ENCODE assay signal across 1 cellular context in the genomic region with DNA sequence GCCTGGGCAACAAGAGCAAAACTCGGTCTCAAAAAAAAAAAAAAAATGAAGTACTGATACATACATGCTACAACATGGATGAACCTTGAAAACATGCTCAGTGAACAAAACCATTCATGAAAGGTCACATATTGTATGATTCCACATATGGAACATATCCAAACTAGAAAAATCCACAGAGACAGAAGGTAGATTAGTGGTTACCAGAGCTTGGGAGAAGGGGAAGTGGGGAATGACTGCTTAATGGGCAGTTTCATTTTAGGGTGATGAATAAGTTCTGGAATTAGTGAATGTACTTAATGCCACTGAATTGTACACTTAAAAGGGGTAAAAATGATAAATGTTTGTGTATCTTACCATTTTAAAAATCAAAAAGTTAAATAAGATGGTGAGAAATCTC.
TF ChIP-seq lines count a peak whose summit lies in the region.

No MANE protein-coding gene starts in this region.

TF ChIP-seq in GM12878, 131 proteins besides CTCF, POLR2A, EP300 and RAD21:
- TF ChIP-seq ZBED1 (IDR thresholded peaks at IDR 0.05; ENCODE audit: borderline replicate concordance) (no peak), IRF4 (IDR thresholded peaks at IDR 0.05; ENCODE audit: low read depth, low read length) (no peak), CEBPB (IDR thresholded peaks at IDR 0.05; ENCODE audit: borderline replicate concordance in 1 of 2, low read depth in 2 of 2, low read length in 2 of 2) (no peak), MTA2 (IDR thresholded peaks at IDR 0.05; ENCODE audit: low read depth) (no peak), IKZF2 (IDR thresholded peaks at IDR 0.05) (peak; percentile 48 to 55; a peak in 2 of 4 replicates), SPI1 (IDR thresholded peaks at IDR 0.05; ENCODE audit: borderline replicate concordance, insufficient read depth, low read depth, low read length) (peak; percentile 67), CBFB (IDR thresholded peaks at IDR 0.05; ENCODE audit: low read depth) (no peak), RBBP5 (conservative IDR thresholded peaks at IDR 0.05) (no peak), RELA (IDR thresholded peaks at IDR 0.05; ENCODE audit: borderline replicate concordance, partially characterized antibody) (no peak), WRNIP1 (IDR thresholded peaks at IDR 0.05; ENCODE audit: borderline replicate concordance, low read depth, low read length) (no peak), SIX5 (IDR thresholded peaks at IDR 0.05; ENCODE audit: low read depth, low read length, severe bottlenecking) (no peak), ZNF24 (IDR thresholded peaks at IDR 0.05) (peak; percentile 90), LARP7 (IDR thresholded peaks at IDR 0.05) (no peak), TCF3 (IDR thresholded peaks at IDR 0.05; ENCODE audit: borderline replicate concordance, insufficient read depth, low read depth, low read length) (no peak), ZZZ3 (IDR thresholded peaks at IDR 0.05; ENCODE audit: control insufficient read depth, insufficient read length, low read depth) (no peak), ZNF622 (IDR thresholded peaks at IDR 0.05) (no peak), STAT1 (conservative IDR thresholded peaks at IDR 0.05) (no peak), TCF12 (IDR thresholded peaks at IDR 0.05; ENCODE audit: low read depth, low read length) (no peak), MYC (IDR thresholded peaks at IDR 0.05; ENCODE audit: insufficient read depth, insufficient read length, insufficient replicate concordance, low read length, severe bottlenecking) (no peak), RUNX3 (IDR thresholded peaks at IDR 0.05; ENCODE audit: low read length) (peak; percentile 45; the same call in 1 of the 2 replicates), RB1 (IDR thresholded peaks at IDR 0.05; ENCODE audit: borderline replicate concordance) (no peak), PAX8 (IDR thresholded peaks at IDR 0.05) (no peak), GABPA (IDR thresholded peaks at IDR 0.05; ENCODE audit: low read depth) (no peak), ZNF217 (IDR thresholded peaks at IDR 0.05) (peak; percentile 21; the same call in 1 of the 2 replicates), MEF2B (IDR thresholded peaks at IDR 0.05; ENCODE audit: partially characterized antibody, poor library complexity, severe bottlenecking) (no peak), SREBF1 (IDR thresholded peaks at IDR 0.05; ENCODE audit: low read length) (no peak), IKZF1 (conservative IDR thresholded peaks at IDR 0.05) (peak; percentile 55), NR2F1 (conservative IDR thresholded peaks at IDR 0.05) (no peak), RAD51 (IDR thresholded peaks at IDR 0.05) (no peak), TBL1XR1 (IDR thresholded peaks at IDR 0.05; ENCODE audit: low read depth, low read length) (no peak), EED (IDR thresholded peaks at IDR 0.05; ENCODE audit: low read depth) (no peak), FOS (IDR thresholded peaks at IDR 0.05; ENCODE audit: borderline replicate concordance, extremely low read depth, insufficient read length) (no peak)
- TF ChIP-seq, protein P1, sequence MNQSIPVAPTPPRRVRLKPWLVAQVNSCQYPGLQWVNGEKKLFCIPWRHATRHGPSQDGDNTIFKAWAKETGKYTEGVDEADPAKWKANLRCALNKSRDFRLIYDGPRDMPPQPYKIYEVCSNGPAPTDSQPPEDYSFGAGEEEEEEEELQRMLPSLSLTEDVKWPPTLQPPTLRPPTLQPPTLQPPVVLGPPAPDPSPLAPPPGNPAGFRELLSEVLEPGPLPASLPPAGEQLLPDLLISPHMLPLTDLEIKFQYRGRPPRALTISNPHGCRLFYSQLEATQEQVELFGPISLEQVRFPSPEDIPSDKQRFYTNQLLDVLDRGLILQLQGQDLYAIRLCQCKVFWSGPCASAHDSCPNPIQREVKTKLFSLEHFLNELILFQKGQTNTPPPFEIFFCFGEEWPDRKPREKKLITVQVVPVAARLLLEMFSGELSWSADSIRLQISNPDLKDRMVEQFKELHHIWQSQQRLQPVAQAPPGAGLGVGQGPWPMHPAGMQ (IDR thresholded peaks at IDR 0.05; ENCODE audit: borderline replicate concordance), result no peak
- TF ChIP-seq, protein P2, sequence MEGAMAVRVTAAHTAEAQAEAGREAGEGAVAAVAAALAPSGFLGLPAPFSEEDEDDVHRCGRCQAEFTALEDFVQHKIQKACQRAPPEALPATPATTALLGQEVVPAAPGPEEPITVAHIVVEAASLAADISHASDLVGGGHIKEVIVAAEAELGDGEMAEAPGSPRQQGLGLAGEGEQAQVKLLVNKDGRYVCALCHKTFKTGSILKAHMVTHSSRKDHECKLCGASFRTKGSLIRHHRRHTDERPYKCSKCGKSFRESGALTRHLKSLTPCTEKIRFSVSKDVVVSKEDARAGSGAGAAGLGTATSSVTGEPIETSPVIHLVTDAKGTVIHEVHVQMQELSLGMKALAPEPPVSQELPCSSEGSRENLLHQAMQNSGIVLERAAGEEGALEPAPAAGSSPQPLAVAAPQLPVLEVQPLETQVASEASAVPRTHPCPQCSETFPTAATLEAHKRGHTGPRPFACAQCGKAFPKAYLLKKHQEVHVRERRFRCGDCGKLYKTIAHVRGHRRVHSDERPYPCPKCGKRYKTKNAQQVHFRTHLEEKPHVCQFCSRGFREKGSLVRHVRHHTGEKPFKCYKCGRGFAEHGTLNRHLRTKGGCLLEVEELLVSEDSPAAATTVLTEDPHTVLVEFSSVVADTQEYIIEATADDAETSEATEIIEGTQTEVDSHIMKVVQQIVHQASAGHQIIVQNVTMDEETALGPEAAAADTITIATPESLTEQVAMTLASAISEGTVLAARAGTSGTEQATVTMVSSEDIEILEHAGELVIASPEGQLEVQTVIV (IDR thresholded peaks at IDR 0.05; ENCODE audit: borderline replicate concordance, partially characterized antibody), result no peak
- TF ChIP-seq, protein P3, sequence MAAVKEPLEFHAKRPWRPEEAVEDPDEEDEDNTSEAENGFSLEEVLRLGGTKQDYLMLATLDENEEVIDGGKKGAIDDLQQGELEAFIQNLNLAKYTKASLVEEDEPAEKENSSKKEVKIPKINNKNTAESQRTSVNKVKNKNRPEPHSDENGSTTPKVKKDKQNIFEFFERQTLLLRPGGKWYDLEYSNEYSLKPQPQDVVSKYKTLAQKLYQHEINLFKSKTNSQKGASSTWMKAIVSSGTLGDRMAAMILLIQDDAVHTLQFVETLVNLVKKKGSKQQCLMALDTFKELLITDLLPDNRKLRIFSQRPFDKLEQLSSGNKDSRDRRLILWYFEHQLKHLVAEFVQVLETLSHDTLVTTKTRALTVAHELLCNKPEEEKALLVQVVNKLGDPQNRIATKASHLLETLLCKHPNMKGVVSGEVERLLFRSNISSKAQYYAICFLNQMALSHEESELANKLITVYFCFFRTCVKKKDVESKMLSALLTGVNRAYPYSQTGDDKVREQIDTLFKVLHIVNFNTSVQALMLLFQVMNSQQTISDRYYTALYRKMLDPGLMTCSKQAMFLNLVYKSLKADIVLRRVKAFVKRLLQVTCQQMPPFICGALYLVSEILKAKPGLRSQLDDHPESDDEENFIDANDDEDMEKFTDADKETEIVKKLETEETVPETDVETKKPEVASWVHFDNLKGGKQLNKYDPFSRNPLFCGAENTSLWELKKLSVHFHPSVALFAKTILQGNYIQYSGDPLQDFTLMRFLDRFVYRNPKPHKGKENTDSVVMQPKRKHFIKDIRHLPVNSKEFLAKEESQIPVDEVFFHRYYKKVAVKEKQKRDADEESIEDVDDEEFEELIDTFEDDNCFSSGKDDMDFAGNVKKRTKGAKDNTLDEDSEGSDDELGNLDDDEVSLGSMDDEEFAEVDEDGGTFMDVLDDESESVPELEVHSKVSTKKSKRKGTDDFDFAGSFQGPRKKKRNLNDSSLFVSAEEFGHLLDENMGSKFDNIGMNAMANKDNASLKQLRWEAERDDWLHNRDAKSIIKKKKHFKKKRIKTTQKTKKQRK (IDR thresholded peaks at IDR 0.05; ENCODE audit: low read depth, low read length), result no peak
- TF ChIP-seq, protein P4, sequence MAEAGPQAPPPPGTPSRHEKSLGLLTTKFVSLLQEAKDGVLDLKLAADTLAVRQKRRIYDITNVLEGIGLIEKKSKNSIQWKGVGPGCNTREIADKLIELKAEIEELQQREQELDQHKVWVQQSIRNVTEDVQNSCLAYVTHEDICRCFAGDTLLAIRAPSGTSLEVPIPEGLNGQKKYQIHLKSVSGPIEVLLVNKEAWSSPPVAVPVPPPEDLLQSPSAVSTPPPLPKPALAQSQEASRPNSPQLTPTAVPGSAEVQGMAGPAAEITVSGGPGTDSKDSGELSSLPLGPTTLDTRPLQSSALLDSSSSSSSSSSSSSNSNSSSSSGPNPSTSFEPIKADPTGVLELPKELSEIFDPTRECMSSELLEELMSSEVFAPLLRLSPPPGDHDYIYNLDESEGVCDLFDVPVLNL (IDR thresholded peaks at IDR 0.05; ENCODE audit: low read depth, low read length), result no peak
- TF ChIP-seq, protein P5, sequence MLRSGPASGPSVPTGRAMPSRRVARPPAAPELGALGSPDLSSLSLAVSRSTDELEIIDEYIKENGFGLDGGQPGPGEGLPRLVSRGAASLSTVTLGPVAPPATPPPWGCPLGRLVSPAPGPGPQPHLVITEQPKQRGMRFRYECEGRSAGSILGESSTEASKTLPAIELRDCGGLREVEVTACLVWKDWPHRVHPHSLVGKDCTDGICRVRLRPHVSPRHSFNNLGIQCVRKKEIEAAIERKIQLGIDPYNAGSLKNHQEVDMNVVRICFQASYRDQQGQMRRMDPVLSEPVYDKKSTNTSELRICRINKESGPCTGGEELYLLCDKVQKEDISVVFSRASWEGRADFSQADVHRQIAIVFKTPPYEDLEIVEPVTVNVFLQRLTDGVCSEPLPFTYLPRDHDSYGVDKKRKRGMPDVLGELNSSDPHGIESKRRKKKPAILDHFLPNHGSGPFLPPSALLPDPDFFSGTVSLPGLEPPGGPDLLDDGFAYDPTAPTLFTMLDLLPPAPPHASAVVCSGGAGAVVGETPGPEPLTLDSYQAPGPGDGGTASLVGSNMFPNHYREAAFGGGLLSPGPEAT (IDR thresholded peaks at IDR 0.05; ENCODE audit: low read depth), result no peak
- TF ChIP-seq, protein P6, sequence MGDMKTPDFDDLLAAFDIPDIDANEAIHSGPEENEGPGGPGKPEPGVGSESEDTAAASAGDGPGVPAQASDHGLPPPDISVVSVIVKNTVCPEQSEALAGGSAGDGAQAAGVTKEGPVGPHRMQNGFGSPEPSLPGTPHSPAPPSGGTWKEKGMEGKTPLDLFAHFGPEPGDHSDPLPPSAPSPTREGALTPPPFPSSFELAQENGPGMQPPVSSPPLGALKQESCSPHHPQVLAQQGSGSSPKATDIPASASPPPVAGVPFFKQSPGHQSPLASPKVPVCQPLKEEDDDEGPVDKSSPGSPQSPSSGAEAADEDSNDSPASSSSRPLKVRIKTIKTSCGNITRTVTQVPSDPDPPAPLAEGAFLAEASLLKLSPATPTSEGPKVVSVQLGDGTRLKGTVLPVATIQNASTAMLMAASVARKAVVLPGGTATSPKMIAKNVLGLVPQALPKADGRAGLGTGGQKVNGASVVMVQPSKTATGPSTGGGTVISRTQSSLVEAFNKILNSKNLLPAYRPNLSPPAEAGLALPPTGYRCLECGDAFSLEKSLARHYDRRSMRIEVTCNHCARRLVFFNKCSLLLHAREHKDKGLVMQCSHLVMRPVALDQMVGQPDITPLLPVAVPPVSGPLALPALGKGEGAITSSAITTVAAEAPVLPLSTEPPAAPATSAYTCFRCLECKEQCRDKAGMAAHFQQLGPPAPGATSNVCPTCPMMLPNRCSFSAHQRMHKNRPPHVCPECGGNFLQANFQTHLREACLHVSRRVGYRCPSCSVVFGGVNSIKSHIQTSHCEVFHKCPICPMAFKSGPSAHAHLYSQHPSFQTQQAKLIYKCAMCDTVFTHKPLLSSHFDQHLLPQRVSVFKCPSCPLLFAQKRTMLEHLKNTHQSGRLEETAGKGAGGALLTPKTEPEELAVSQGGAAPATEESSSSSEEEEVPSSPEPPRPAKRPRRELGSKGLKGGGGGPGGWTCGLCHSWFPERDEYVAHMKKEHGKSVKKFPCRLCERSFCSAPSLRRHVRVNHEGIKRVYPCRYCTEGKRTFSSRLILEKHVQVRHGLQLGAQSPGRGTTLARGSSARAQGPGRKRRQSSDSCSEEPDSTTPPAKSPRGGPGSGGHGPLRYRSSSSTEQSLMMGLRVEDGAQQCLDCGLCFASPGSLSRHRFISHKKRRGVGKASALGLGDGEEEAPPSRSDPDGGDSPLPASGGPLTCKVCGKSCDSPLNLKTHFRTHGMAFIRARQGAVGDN (IDR thresholded peaks at IDR 0.05), result no peak
TF ChIP-seq in GM12878: peak in this region for 6.
